26 cellular contexts compared by ENCODE assay signal in the genomic region with DNA sequence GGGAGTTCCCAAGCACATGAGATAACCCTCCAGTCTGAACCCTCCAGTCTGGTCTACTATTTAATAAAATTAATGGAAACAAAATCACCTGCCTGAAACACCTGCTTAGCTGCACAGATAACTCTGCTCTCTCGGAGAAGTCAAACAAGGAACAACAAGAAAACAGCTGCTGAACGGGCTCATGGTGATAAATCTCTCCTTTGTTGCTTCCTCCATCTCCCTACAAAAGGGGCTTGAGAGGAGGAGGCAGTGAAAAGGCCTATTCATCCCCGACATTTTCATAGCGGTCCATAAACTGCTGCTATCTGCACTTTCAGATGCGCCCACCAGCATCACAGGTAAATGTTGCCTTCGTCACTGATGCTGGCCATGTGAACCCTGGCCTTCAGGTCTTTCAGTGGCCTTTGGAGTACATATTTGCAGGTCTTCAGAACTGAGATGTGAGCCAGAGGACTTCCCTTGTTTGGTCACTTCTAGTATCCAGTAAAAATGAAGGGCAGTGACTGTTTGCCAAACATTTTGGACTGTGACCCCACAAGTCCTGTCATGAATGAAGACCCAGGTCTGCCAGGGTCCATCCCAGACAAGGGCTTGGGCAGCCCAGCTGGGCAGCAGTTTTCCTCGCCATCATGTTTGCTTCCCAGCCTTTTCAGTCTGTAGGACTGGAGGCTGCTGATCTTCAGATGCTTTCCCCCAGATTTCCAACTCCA. TPM values are rescaled to one million over a fixed set of nuclear protein-coding genes. Genes with fewer than 3 reads are reported as not detected.
"Had no signal": no experiment of that assay in that cellular context is flagged by ENCODE, and none has a peak within 500 bp of the region (broad histone marks: within the 10 kb centered on the region; RNA-seq: fewer than 3 reads in every experiment).

No MANE protein-coding gene starts in this region.

- H3K9me3 Mint-ChIP-seq: activated CD4-positive, alpha-beta memory T cell treated with anti-CD3 and anti-CD28 coated beads for 36 hours; activated T-helper 2 cell treated with anti-CD3 and anti-CD28 coated beads, Interferon-gamma antibody, Interleukin-2, Interleukin-4, amounts not matched to agents 10 μg/mL and 5 μg/mL and 100 μg/mL, durations not matched to agents 14 hours and 24 hours and 36 hours; naive thymus-derived CD8-positive, alpha-beta T cell had no signal

- H3K9me3 ChIP-seq: heart left ventricle, left lung, sigmoid colon, stomach had no signal

- H3K4me1 ChIP-seq: heart left ventricle, left lung had no signal

- DNase-seq: activated CD4-positive, alpha-beta memory T cell treated with anti-CD3 and anti-CD28 coated beads for 36 hours; activated CD4-positive, alpha-beta T cell treated with anti-CD3 and anti-CD28 coated beads for 36 hours; activated CD8-positive, alpha-beta memory T cell treated with anti-CD3 and anti-CD28 coated beads, Interleukin-2, amount 10 ng/mL, durations not matched to agents 7 days and 5 days; activated naive CD4-positive, alpha-beta T cell treated with anti-CD3 and anti-CD28 coated beads, Interleukin-2, amount 50 U/mL, for 16 hours; activated T-cell treated with anti-CD3 and anti-CD28 coated beads, Interleukin-2, amount 50 U/mL, for 1 hour; heart left ventricle; islet precursor cell; left lung; mesenchymal stem cell; naive thymus-derived CD8-positive, alpha-beta T cell; occipital lobe; sigmoid colon; stimulated activated CD4-positive, alpha-beta T cell treated with anti-CD3 and anti-CD28 coated beads, Interleukin-1b, Interleukin-23, amount 100 ng/mL, for 48 hours; stomach; T-helper 17 cell; WERI-Rb-1 had no signal

- H3K4me3 ChIP-seq: left lung, sigmoid colon, stomach had no signal

- H3K27ac ChIP-seq: heart left ventricle, left lung, sigmoid colon, stomach, WERI-Rb-1 had no signal

- H3K4me1 Mint-ChIP-seq: activated CD4-positive, alpha-beta T cell treated with anti-CD3 and anti-CD28 coated beads for 36 hours; naive thymus-derived CD8-positive, alpha-beta T cell; T-helper 17 cell had no signal

- H3K27ac Mint-ChIP-seq: activated CD4-positive, alpha-beta memory T cell treated with anti-CD3 and anti-CD28 coated beads for 36 hours; activated CD4-positive, alpha-beta T cell treated with anti-CD3 and anti-CD28 coated beads for 36 hours; activated CD8-positive, alpha-beta memory T cell treated with anti-CD3 and anti-CD28 coated beads, Interleukin-2, amount 10 ng/mL, durations not matched to agents 7 days and 5 days; activated T-helper 2 cell treated with anti-CD3 and anti-CD28 coated beads, Interferon-gamma antibody, Interleukin-2, Interleukin-4, amounts not matched to agents 10 μg/mL and 5 μg/mL and 100 μg/mL, durations not matched to agents 14 hours and 24 hours and 36 hours; naive thymus-derived CD8-positive, alpha-beta T cell; T-helper 17 cell had no signal

- H3K36me3 ChIP-seq: heart left ventricle, left lung, sigmoid colon, stomach, WERI-Rb-1 had no signal

- H3K4me3 Mint-ChIP-seq: activated CD4-positive, alpha-beta memory T cell treated with anti-CD3 and anti-CD28 coated beads for 36 hours; activated CD4-positive, alpha-beta T cell treated with anti-CD3 and anti-CD28 coated beads for 36 hours; activated CD8-positive, alpha-beta memory T cell treated with anti-CD3 and anti-CD28 coated beads, Interleukin-2, amount 10 ng/mL, durations not matched to agents 7 days and 5 days; naive thymus-derived CD8-positive, alpha-beta T cell; T-helper 17 cell had no signal

- ATAC-seq: activated CD4-positive, alpha-beta T cell treated with anti-CD3 and anti-CD28 coated beads for 36 hours; activated CD8-positive, alpha-beta memory T cell treated with anti-CD3 and anti-CD28 coated beads, Interleukin-2, amount 10 ng/mL, durations not matched to agents 7 days and 5 days; heart left ventricle; left lung; naive thymus-derived CD8-positive, alpha-beta T cell; T-helper 17 cell had no signal

- H3K36me3 Mint-ChIP-seq: activated CD4-positive, alpha-beta memory T cell treated with anti-CD3 and anti-CD28 coated beads for 36 hours; activated CD8-positive, alpha-beta memory T cell treated with anti-CD3 and anti-CD28 coated beads, Interleukin-2, amount 10 ng/mL, durations not matched to agents 7 days and 5 days; naive thymus-derived CD8-positive, alpha-beta T cell had no signal

RNA-seq across cellular contexts. Expression of a gene that starts 15.9 kb away (rescaled TPM):
- total RNA-seq: activated CD4-positive, alpha-beta memory T cell treated with anti-CD3 and anti-CD28 coated beads for 36 hours; activated CD4-positive, alpha-beta T cell treated with anti-CD3 and anti-CD28 coated beads for 36 hours; activated CD8-positive, alpha-beta memory T cell treated with anti-CD3 and anti-CD28 coated beads, Interleukin-2, amount 10 ng/mL, durations not matched to agents 7 days and 5 days; activated T-helper 2 cell treated with anti-CD3 and anti-CD28 coated beads, Interferon-gamma antibody, Interleukin-2, Interleukin-4, amounts not matched to agents 10 μg/mL and 5 μg/mL and 100 μg/mL, durations not matched to agents 14 hours and 24 hours and 36 hours; astrocyte; bronchial epithelial cell; cerebellum; dermis microvascular lymphatic vessel endothelial cell; epithelial cell of proximal tubule; frontal cortex; heart left ventricle; mucosa of gallbladder; naive thymus-derived CD8-positive, alpha-beta T cell; occipital lobe; pulmonary artery endothelial cell; sigmoid colon; stomach; T-helper 17 cell; urinary bladder had no signal
- polyA plus RNA-seq: heart left ventricle; naive thymus-derived CD8-positive, alpha-beta T cell; sigmoid colon; urinary bladder had no signal

RNA-seq across cellular contexts. Expression of a gene that starts 15.9 kb away (rescaled TPM):
- total RNA-seq: activated CD4-positive, alpha-beta memory T cell treated with anti-CD3 and anti-CD28 coated beads for 36 hours; activated CD4-positive, alpha-beta T cell treated with anti-CD3 and anti-CD28 coated beads for 36 hours; activated CD8-positive, alpha-beta memory T cell treated with anti-CD3 and anti-CD28 coated beads, Interleukin-2, amount 10 ng/mL, durations not matched to agents 7 days and 5 days; activated T-helper 2 cell treated with anti-CD3 and anti-CD28 coated beads, Interferon-gamma antibody, Interleukin-2, Interleukin-4, amounts not matched to agents 10 μg/mL and 5 μg/mL and 100 μg/mL, durations not matched to agents 14 hours and 24 hours and 36 hours; astrocyte; bronchial epithelial cell; cerebellum; dermis microvascular lymphatic vessel endothelial cell; epithelial cell of proximal tubule; frontal cortex; pulmonary artery endothelial cell; T-helper 17 cell had no signal
- polyA plus RNA-seq: naive thymus-derived CD8-positive, alpha-beta T cell had no signal
